Comparison of ENCODE assay signal across 11 cellular contexts in genomic region chr19:3136684-3137055, GRCh38. TPM values are rescaled to one million over a fixed set of nuclear protein-coding genes. Genes with fewer than 3 reads are reported as not detected.
DNase-seq lines count a peak whose midpoint lies in the region; ATAC-seq and TF ChIP-seq lines count a peak whose summit lies in the region.
"Had no signal": no experiment of that assay in that cellular context is flagged by ENCODE, and none has a peak within 500 bp of the region (broad histone marks: within the 10 kb centered on the region; RNA-seq: fewer than 3 reads in every experiment).

No MANE protein-coding gene starts in this region.

- intact Hi-C loops in tibial artery (cut with DNase I; ENCODE audit: low total_unique reads) = no loop called here

- H3K4me3 Mint-ChIP-seq in activated T-cell treated with anti-CD3 and anti-CD28 coated beads, Interleukin-2, amount 50 U/mL, for 4 hours = peak overlapping the region; percentile 78
- H3K4me3 Mint-ChIP-seq in activated naive CD8-positive, alpha-beta T cell = peak overlapping the region; percentile 42

- no peak for DNase-seq in activated T-cell treated with anti-CD3 and anti-CD28 coated beads, Interleukin-2, amount 50 U/mL, for 4 hours
- DNase-seq in activated T-cell treated with anti-CD3 and anti-CD28 coated beads for 4 hours (no peak), tibial artery (no peak), SKM-1 (lab: John Stamatoyannopoulos, UW; ENCODE audit: unreplicated experiment) (no peak), dedifferentiated amniotic fluid mesenchymal stem cell (ENCODE audit: extremely low spot score) (no peak)
- DNase-seq: body of pancreas had no signal

- H3K4me3 ChIP-seq in tibial artery = peak overlapping the region; percentile 36 to 41
- H3K4me3 ChIP-seq: body of pancreas, ovary had no signal

- no peak overlapping the region for H3K27ac Mint-ChIP-seq in activated naive CD8-positive, alpha-beta T cell

- no peaks in the 10 kb centered on the region for H3K27me3 ChIP-seq in layer of hippocampus (ENCODE audit: control insufficient read depth, insufficient read depth, low read length)
- peaks cover 0 to 25% of the 10 kb centered on the region in 2 donors for H3K27me3 ChIP-seq in tibial artery
- H3K27me3 ChIP-seq: body of pancreas, ovary had no signal

- H3K36me3 Mint-ChIP-seq in activated T-cell treated with anti-CD3 and anti-CD28 coated beads, Interleukin-2, amount 50 U/mL, for 4 hours (ENCODE audit: insufficient read depth) = no peaks in the 10 kb centered on the region
- H3K36me3 Mint-ChIP-seq in activated naive CD8-positive, alpha-beta T cell = peaks cover 5% of the 10 kb centered on the region

- ATAC-seq in activated T-cell treated with anti-CD3 and anti-CD28 coated beads, Interleukin-2, amount 50 U/mL, for 4 hours = no peak
- ATAC-seq in SK-N-SH treated with all-trans-retinoic acid at 6 μM for 48 hours = no peak

- H3K9me3 Mint-ChIP-seq in activated T-cell treated with anti-CD3 and anti-CD28 coated beads, Interleukin-2, amount 50 U/mL, for 4 hours = peaks cover 6% of the 10 kb centered on the region
- no peaks in the 10 kb centered on the region for H3K9me3 Mint-ChIP-seq in activated naive CD8-positive, alpha-beta T cell (ENCODE audit: low read depth)

- H3K27ac ChIP-seq in layer of hippocampus (ENCODE audit: low read depth, low read length) (peak overlapping the region; percentile 71), tibial artery (no peak overlapping the region)

- peaks cover 0 to 3% (median 0%) of the 10 kb centered on the region in 3 donors for H3K9me3 ChIP-seq in tibial artery
- H3K9me3 ChIP-seq: ovary had no signal

- peaks cover 5% of the 10 kb centered on the region for H3K27me3 Mint-ChIP-seq in activated T-cell treated with anti-CD3 and anti-CD28 coated beads, Interleukin-2, amount 50 U/mL, for 4 hours (ENCODE audit: low read depth)
- H3K27me3 Mint-ChIP-seq in activated naive CD8-positive, alpha-beta T cell = peaks cover 6% of the 10 kb centered on the region

- no peaks in the 10 kb centered on the region for H3K4me1 ChIP-seq in tibial artery
- H3K4me1 ChIP-seq: body of pancreas had no signal

- no peaks in the 10 kb centered on the region for H3K36me3 ChIP-seq in tibial artery
- H3K36me3 ChIP-seq: ovary had no signal

- H3K4me1 Mint-ChIP-seq in activated T-cell treated with anti-CD3 and anti-CD28 coated beads, Interleukin-2, amount 50 U/mL, for 4 hours (ENCODE audit: low read depth) = peaks cover 42% of the 10 kb centered on the region
- H3K4me1 Mint-ChIP-seq in activated naive CD8-positive, alpha-beta T cell (ENCODE audit: low read depth) = peaks cover 24% of the 10 kb centered on the region

- no peak for TF ChIP-seq CTCF in tibial artery (IDR thresholded peaks at IDR 0.05)

TF ChIP-seq in SK-N-SH treated with all-trans-retinoic acid at 6 μM for 48 hours, 23 proteins besides CTCF, POLR2A, EP300 and RAD21:
- TF ChIP-seq PPARA (CRISPR knock-in tag; IDR thresholded peaks at IDR 0.05; ENCODE audit: borderline replicate concordance) (no peak), GLIS3 (CRISPR knock-in tag; IDR thresholded peaks at IDR 0.05) (no peak), ESRRG (CRISPR knock-in tag; IDR thresholded peaks at IDR 0.05) (no peak), OSR1 (CRISPR knock-in tag; IDR thresholded peaks at IDR 0.05) (no peak), ZC3H10 (CRISPR knock-in tag; IDR thresholded peaks at IDR 0.05) (no peak), BACH2 (CRISPR knock-in tag; IDR thresholded peaks at IDR 0.05; ENCODE audit: borderline replicate concordance) (no peak), CSRNP3 (CRISPR knock-in tag; IDR thresholded peaks at IDR 0.05) (no peak), CSDC2 (CRISPR knock-in tag; IDR thresholded peaks at IDR 0.05) (no peak), ZNF70 (CRISPR knock-in tag; IDR thresholded peaks at IDR 0.05) (no peak), TOX (CRISPR knock-in tag; IDR thresholded peaks at IDR 0.05; ENCODE audit: borderline replicate concordance) (no peak), TCF4 (CRISPR knock-in tag; IDR thresholded peaks at IDR 0.05; ENCODE audit: borderline replicate concordance) (no peak), TSHZ2 (CRISPR knock-in tag; IDR thresholded peaks at IDR 0.05) (no peak), RARB (CRISPR knock-in tag; IDR thresholded peaks at IDR 0.05) (no peak), ZNF565 (CRISPR knock-in tag; conservative IDR thresholded peaks at IDR 0.05; ENCODE audit: low read depth) (no peak), POU6F1 (CRISPR knock-in tag; IDR thresholded peaks at IDR 0.05; ENCODE audit: borderline replicate concordance, low read depth) (no peak), ZNF8 (CRISPR knock-in tag; IDR thresholded peaks at IDR 0.05) (no peak), ARNTL (CRISPR knock-in tag; IDR thresholded peaks at IDR 0.05; ENCODE audit: borderline replicate concordance, low read depth) (no peak)

RNA-seq across cellular contexts. Expression of gene GNA15, which starts 0.8 kb away (rescaled TPM):
- 10 to 100 TPM in 2 of 3 donors, 1 to 10 TPM in 1; 8.8 to 19.9 (median 11.3) TPM for total RNA-seq in activated T-cell treated with anti-CD3 and anti-CD28 coated beads, Interleukin-2, amount 50 U/mL, for 4 hours
- total RNA-seq: M059J had no signal

RNA-seq across cellular contexts. Expression of gene S1PR4, which starts 41.9 kb away (rescaled TPM):
- 10 to 100 TPM; 19.4 to 24.5 (median 23.8) TPM for total RNA-seq in activated T-cell treated with anti-CD3 and anti-CD28 coated beads, Interleukin-2, amount 50 U/mL, for 4 hours
- total RNA-seq: M059J had no signal

RNA-seq across cellular contexts. Expression of gene GNA11, which starts 42.5 kb away (rescaled TPM):
- total RNA-seq in activated T-cell treated with anti-CD3 and anti-CD28 coated beads, Interleukin-2, amount 50 U/mL, for 4 hours = 10 to 100 TPM in 2 of 3 donors, 1 to 10 TPM in 1; 8.0 to 13.5 (median 11.0) TPM

RNA-seq across cellular contexts. Expression of gene NCLN, which starts 49.1 kb away (rescaled TPM):
- 100 to 1,000 TPM; 169 to 200 (median 177) TPM for total RNA-seq in activated T-cell treated with anti-CD3 and anti-CD28 coated beads, Interleukin-2, amount 50 U/mL, for 4 hours
